19 cellular contexts compared by ENCODE assay signal in genomic region chr3:136678981-136679380, GRCh38.
"Had no signal": no experiment of that assay in that cellular context is flagged by ENCODE, and none has a peak within 500 bp of the region (broad histone marks: within the 10 kb centered on the region; RNA-seq: fewer than 3 reads in every experiment).

No MANE protein-coding gene starts in this region.

- H3K36me3 ChIP-seq: neural progenitor cell, ovary, stomach, vagina, WERI-Rb-1 had no signal

- H3K27ac ChIP-seq: neural progenitor cell, ovary, stomach, vagina, WERI-Rb-1 had no signal

- H3K27ac Mint-ChIP-seq: activated naive CD8-positive, alpha-beta T cell treated with anti-CD3 and anti-CD28 coated beads for 36 hours; activated T-cell treated with anti-CD3 and anti-CD28 coated beads, Interleukin-2, amount 50 U/mL, for 72 hours; naive thymus-derived CD4-positive, alpha-beta T cell; neural progenitor cell; stimulated activated effector memory CD8-positive, alpha-beta T cell treated with anti-CD3 and anti-CD28 coated beads, Interleukin-12 subunit alpha, Interleukin-12 subunit beta, amount 100 ng/mL, for 72 hours had no signal

- H3K4me1 ChIP-seq: neural progenitor cell had no signal

- H3K4me3 Mint-ChIP-seq: activated naive CD8-positive, alpha-beta T cell treated with anti-CD3 and anti-CD28 coated beads for 36 hours; activated T-cell treated with anti-CD3 and anti-CD28 coated beads, Interleukin-2, amount 50 U/mL, for 72 hours; naive thymus-derived CD4-positive, alpha-beta T cell; neural progenitor cell; stimulated activated effector memory CD8-positive, alpha-beta T cell treated with anti-CD3 and anti-CD28 coated beads, Interleukin-12 subunit alpha, Interleukin-12 subunit beta, amount 100 ng/mL, for 72 hours had no signal

- H3K36me3 Mint-ChIP-seq: stimulated activated effector memory CD8-positive, alpha-beta T cell treated with anti-CD3 and anti-CD28 coated beads, Interleukin-12 subunit alpha, Interleukin-12 subunit beta, amount 100 ng/mL, for 72 hours had no signal

- H3K27me3 ChIP-seq: neural progenitor cell, ovary, stomach, vagina had no signal

- H3K9me3 ChIP-seq: ovary, stomach, vagina had no signal

- H3K27me3 Mint-ChIP-seq: activated naive CD8-positive, alpha-beta T cell treated with anti-CD3 and anti-CD28 coated beads for 36 hours; naive thymus-derived CD4-positive, alpha-beta T cell had no signal

- H3K4me1 Mint-ChIP-seq: neural progenitor cell had no signal

- H3K4me3 ChIP-seq: neural progenitor cell, ovary, smooth muscle cell, stomach, vagina had no signal

- DNase-seq: activated CD4-positive, alpha-beta T cell treated with anti-CD3 and anti-CD28 coated beads for 1 hour; activated CD4-positive, alpha-beta T cell treated with anti-CD3 and anti-CD28 coated beads, Interleukin-2, amount 50 U/mL, for 4 hours; activated gamma-delta T cell treated with Interleukin-2 at 50 U/mL for 16 hours; activated naive CD8-positive, alpha-beta T cell treated with anti-CD3 and anti-CD28 coated beads for 36 hours; activated T-cell treated with anti-CD3 and anti-CD28 coated beads, Interleukin-2, amount 50 U/mL, for 72 hours; amygdala; cerebellar nuclear complex; effector CD4-positive, alpha-beta T cell; mesendoderm; naive thymus-derived CD4-positive, alpha-beta T cell; ovary; stimulated activated CD4-positive, alpha-beta T cell treated with anti-CD3 and anti-CD28 coated beads, Interleukin-4, amount 100 ng/mL, for 24 hours; stomach; WERI-Rb-1 had no signal

- H3K4me2 ChIP-seq: neural progenitor cell, smooth muscle cell had no signal

- H2AFZ ChIP-seq: neural progenitor cell had no signal

- H3K9me3 Mint-ChIP-seq: neural progenitor cell had no signal

- ATAC-seq: activated T-cell treated with anti-CD3 and anti-CD28 coated beads, Interleukin-2, amount 50 U/mL, for 72 hours; naive thymus-derived CD4-positive, alpha-beta T cell; sciatic nerve; stimulated activated effector memory CD8-positive, alpha-beta T cell treated with anti-CD3 and anti-CD28 coated beads, Interleukin-12 subunit alpha, Interleukin-12 subunit beta, amount 100 ng/mL, for 72 hours had no signal
